In genomic region chr16:23171234-23171948, GRCh38 we compare ENCODE assay signal across 23 cellular contexts. TPM values are rescaled to one million over a fixed set of nuclear protein-coding genes. Genes with fewer than 3 reads are reported as not detected.
A peak's percentile ranks its signal among the peaks of the same experiment; 100 is the strongest.
DNase-seq lines count a peak whose midpoint lies in the region; ATAC-seq, FAIRE-seq and TF ChIP-seq lines count a peak whose summit lies in the region.
"Had no signal": no experiment of that assay in that cellular context is flagged by ENCODE, and none has a peak within 500 bp of the region (broad histone marks: within the 10 kb centered on the region; RNA-seq: fewer than 3 reads in every experiment).

No MANE protein-coding gene starts in this region.

- no TSS peak for BruUV-seq in mammary epithelial cell (replicated peaks; lab: Mats Ljungman, UMichigan)

- peak overlapping the region; percentile 51 for H2AFZ ChIP-seq in mammary epithelial cell (ENCODE audit: low read depth, low read length)
- H2AFZ ChIP-seq: parathyroid adenoma had no signal

- H4K20me1 ChIP-seq in mammary epithelial cell (ENCODE audit: insufficient read depth, low read length): no peaks in the 10 kb centered on the region

- H3K27me3 ChIP-seq in MG63: no peaks in the 10 kb centered on the region
- H3K27me3 ChIP-seq in mammary epithelial cell (ENCODE audit: insufficient read depth, low read length): no peaks in the 10 kb centered on the region
- H3K27me3 ChIP-seq in skeletal muscle satellite cell (ENCODE audit: control insufficient read depth, insufficient read depth, low read length): peaks cover 7% of the 10 kb centered on the region
- H3K27me3 ChIP-seq in heart left ventricle: peaks cover 0 to 27% (median 4%) of the 10 kb centered on the region in 9 donors

- CTCF ChIA-PET in mammary epithelial cell (lab: Charles Lee; ENCODE audit: low non-redundant PET): interaction anchor here (0.5 kb wide), 1 partner anchor 49 kb away, joined by 4 read pairs; no protein-coding TSS in a partner anchor

- FAIRE-seq in kidney (lab: Jason Lieb, UNC): no peak
- FAIRE-seq: endometrium had no signal

- no peak overlapping the region for H3K4me3 ChIP-seq in MG63
- peak overlapping the region in 1 of 3 experiments; percentile 4 for H3K4me3 ChIP-seq in mammary epithelial cell (replicated peaks in 1 of 3; ENCODE audit: insufficient read depth in 1 of 3, low read depth in 2 of 3, low read length in 3 of 3)
- no peak overlapping the region for H3K4me3 ChIP-seq in skeletal muscle satellite cell (ENCODE audit: low read length)
- H3K4me3 ChIP-seq in kidney (ENCODE audit: low read length in 2 of 2): no peak overlapping the region
- H3K4me3 ChIP-seq in heart left ventricle: no peak overlapping the region
- H3K4me3 ChIP-seq: skin epidermis had no signal

- WGBS in mammary epithelial cell (ENCODE audit: low coverage, missing lambda C conversion rate): 42% methylated on average over 11 of the region's 11 CpGs
- 78 to 83% (median 79%) methylated on average over 11 of the region's 11 CpGs for WGBS in heart left ventricle, 4 donors

- H3K4me1 ChIP-seq in mammary epithelial cell (ENCODE audit: insufficient read depth, low read length): peaks cover 13% of the 10 kb centered on the region
- H3K4me1 ChIP-seq in skeletal muscle satellite cell (ENCODE audit: control insufficient read depth, insufficient read depth, low read length): no peaks in the 10 kb centered on the region
- H3K4me1 ChIP-seq in kidney (ENCODE audit: control insufficient read depth in 1 of 2, insufficient read depth in 1 of 2, low read depth in 1 of 2, low read length in 2 of 2): no peaks in the 10 kb centered on the region
- no peaks in the 10 kb centered on the region for H3K4me1 ChIP-seq in heart left ventricle
- H3K4me1 ChIP-seq: parathyroid adenoma had no signal

- no peaks in the 10 kb centered on the region for H3K36me3 ChIP-seq in MG63
- no peaks in the 10 kb centered on the region for H3K36me3 ChIP-seq in mammary epithelial cell (ENCODE audit: insufficient read depth, low read length)
- H3K36me3 ChIP-seq in skeletal muscle satellite cell (ENCODE audit: insufficient read depth, low read length): no peaks in the 10 kb centered on the region
- H3K36me3 ChIP-seq in kidney (ENCODE audit: control insufficient read depth in 1 of 2, insufficient read depth in 2 of 2, low read length in 2 of 2): no peaks in the 10 kb centered on the region
- no peaks in the 10 kb centered on the region for H3K36me3 ChIP-seq in heart left ventricle

- no peak for TF ChIP-seq POLR2A in heart left ventricle (IDR thresholded peaks at IDR 0.05)

- dilution Hi-C loops in mammary epithelial cell (cut with HindIII; ENCODE audit: low sequenced_read_pairs): no loop called here

- no peaks in the 10 kb centered on the region for H3K9me3 ChIP-seq in MG63
- no peaks in the 10 kb centered on the region for H3K9me3 ChIP-seq in mammary epithelial cell (replicated peaks; ENCODE audit: insufficient read depth, low read length)
- H3K9me3 ChIP-seq in skeletal muscle satellite cell (replicated peaks; ENCODE audit: low read length): no peaks in the 10 kb centered on the region
- no peaks in the 10 kb centered on the region for H3K9me3 ChIP-seq in kidney (ENCODE audit: control insufficient read depth in 1 of 2, low read length in 2 of 2)
- H3K9me3 ChIP-seq in heart left ventricle: no peaks in the 10 kb centered on the region

- DNase-seq in ELR (ENCODE audit: low read depth): peak; percentile 42
- DNase-seq in MG63: peak; percentile 51
- peak; percentile 77 for DNase-seq in mammary epithelial cell
- DNase-seq in kidney: no peak
- DNase-seq in NCI-H1092 (lab: John Stamatoyannopoulos, UW): no peak
- DNase-seq in heart left ventricle: no peak
- DNase-seq: activated CD4-positive, alpha-beta T cell treated with anti-CD3 and anti-CD28 coated beads for 1 hour; activated effector memory CD4-positive, alpha-beta T cell treated with Interleukin-2 at 50 U/mL for 16 hours; amniotic stem cell; CD4-positive, CD25-positive, alpha-beta regulatory T cell; MM.1S; naive B cell; NCI-H187 treated with DMSO at 0.1 percent for 48 hours; NCI-H510A; stimulated activated CD4-positive, alpha-beta T cell treated with anti-CD3 and anti-CD28 coated beads, Interleukin-4, amount 100 ng/mL, for 24 hours had no signal

- in situ Hi-C loops in mammary epithelial cell (cut with MboI; ENCODE audit: low sequenced_read_pairs in 2 of 2): no loop called here

- TF ChIP-seq CTCF in mammary epithelial cell (conservative IDR thresholded peaks at IDR 0.05 in 1 of 2, IDR thresholded peaks at IDR 0.05 in 1 of 2; ENCODE audit: extremely low read depth in 1 of 2, insufficient read depth in 1 of 2, low read depth in 1 of 2, low read length in 2 of 2) (no peak), kidney (IDR thresholded peaks at IDR 0.05; ENCODE audit: borderline replicate concordance, extremely low read depth, insufficient read depth) (no peak), heart left ventricle (IDR thresholded peaks at IDR 0.05) (no peak)

- ATAC-seq in heart left ventricle: no peak
- ATAC-seq: HCT116 had no signal

- intact Hi-C loops in mammary epithelial cell (cut with micrococcal nuclease): no loop called here
- intact Hi-C loops in kidney (cut with DNase I): no loop called here
- intact Hi-C loops in heart left ventricle (cut with DNase I): no loop called here

- H3K9ac ChIP-seq in mammary epithelial cell (ENCODE audit: insufficient read depth, low read length) (no peak overlapping the region), skeletal muscle satellite cell (ENCODE audit: low read depth, low read length) (no peak overlapping the region), kidney (ENCODE audit: low read length in 2 of 2) (no peak overlapping the region)
- H3K9ac ChIP-seq: parathyroid adenoma had no signal

- H3K4me2 ChIP-seq in mammary epithelial cell (ENCODE audit: insufficient read depth, low read depth, low read length) (peak overlapping the region; percentile 41), skeletal muscle satellite cell (ENCODE audit: low read length) (peak overlapping the region; percentile 55)

- H3K79me2 ChIP-seq in mammary epithelial cell (ENCODE audit: insufficient read depth, low read length): no peaks in the 10 kb centered on the region
- H3K79me2 ChIP-seq: parathyroid adenoma had no signal

- H3K27ac ChIP-seq in mammary epithelial cell (ENCODE audit: insufficient read depth, low read depth, low read length) (peak overlapping the region; percentile 8), kidney (ENCODE audit: low read depth in 2 of 2, low read length in 2 of 2) (no peak overlapping the region), heart left ventricle (no peak overlapping the region)
- H3K27ac ChIP-seq: parathyroid adenoma, skin epidermis had no signal

RNA-seq across cellular contexts. Expression of gene SCNN1G, which starts 11.2 kb away (rescaled TPM):
- total RNA-seq in MG63 (2014; rRNA removed; shearing (Covaris generic); ENCODE audit: low replicate concordance): not detected in 2 replicates
- 1 to 10 TPM; 1.2 to 4.7 TPM for total RNA-seq in mammary epithelial cell
- polyA plus RNA-seq in mammary epithelial cell: 0.96 TPM
- 1.5 TPM for polyA minus RNA-seq in mammary epithelial cell
- total RNA-seq in skeletal muscle satellite cell (2012; rRNA removed): not detected in 2 replicates
- total RNA-seq in kidney: 11.5 TPM
- polyA plus RNA-seq in kidney (ENCODE audit: insufficient read depth, low read depth, low replicate concordance): 72.6 TPM
- total RNA-seq in heart left ventricle: under 1 TPM in 3 of 9 donors, not detected in 6; 0.08 to 0.20 (median 0.16) TPM
- under 1 TPM in 1 of 2 donors, not detected in 1; 0.03 TPM for polyA plus RNA-seq in heart left ventricle
- total RNA-seq: CD4-positive, CD25-positive, alpha-beta regulatory T cell; chondrocyte; glomerular endothelial cell; SK-MEL-5 had no signal
- polyA plus RNA-seq: CD4-positive, CD25-positive, alpha-beta regulatory T cell had no signal

RNA-seq across cellular contexts. Expression of gene USP31, which starts 22.1 kb away (rescaled TPM):
- 2.0 and 6.8 TPM in 2 replicates for total RNA-seq in MG63 (2014; rRNA removed; shearing (Covaris generic); ENCODE audit: low replicate concordance)
- total RNA-seq in mammary epithelial cell (10 to 100 TPM; 30.5 to 36.2 TPM), kidney (19.7 TPM), heart left ventricle (10 to 100 TPM; 19.1 to 49.9 (median 23.8) TPM)
- polyA plus RNA-seq in mammary epithelial cell (16.5 TPM), kidney (ENCODE audit: insufficient read depth, low read depth, low replicate concordance) (3.5 TPM), heart left ventricle (10 to 100 TPM in 1 of 2 donors, 1 to 10 TPM in 1; 9.2 to 48.2 TPM)
- 27.6 TPM for polyA minus RNA-seq in mammary epithelial cell
- 9.2 and 9.6 TPM in 2 replicates for total RNA-seq in skeletal muscle satellite cell (2012; rRNA removed)

Comparison
In these comparisons a context has a peak if more than half of its experiments do, and no peak if none do; other contexts are left out.
1. DNase-seq: peak in ELR (single experiment), MG63 (single experiment) and mammary epithelial cell (single experiment); none in kidney (single experiment), NCI-H1092 (single experiment) and heart left ventricle (0 of 5).